ENCODE assay signal across 19 cellular contexts in the genomic region with DNA sequence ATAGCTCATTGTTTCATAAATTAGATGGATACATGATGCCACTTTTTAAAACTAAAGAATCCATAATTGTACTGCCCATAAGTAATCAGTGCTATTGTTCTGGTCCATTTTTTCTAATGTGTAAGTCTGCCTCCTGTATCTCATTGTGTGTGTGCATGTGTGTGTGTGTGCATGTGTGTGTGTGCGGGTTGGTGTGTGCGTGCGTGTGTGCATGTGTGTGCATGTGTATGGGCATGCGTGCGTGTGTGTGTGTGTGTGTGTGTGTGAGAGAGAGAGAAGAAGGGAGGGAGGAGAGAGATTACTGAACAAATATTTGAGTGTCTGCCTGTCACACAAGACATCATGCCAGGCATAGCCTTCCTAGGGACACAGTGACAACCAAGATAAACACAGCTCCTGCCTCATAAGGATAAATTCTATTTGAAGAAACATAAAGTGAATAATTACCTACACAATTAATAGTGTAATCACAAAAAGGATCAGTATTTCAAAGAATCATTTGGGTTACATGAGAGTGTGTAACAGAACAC. TPM values are rescaled to one million over a fixed set of nuclear protein-coding genes. Genes with fewer than 3 reads are reported as not detected.
DNase-seq lines count a peak whose midpoint lies in the region; ATAC-seq, FAIRE-seq and TF ChIP-seq lines count a peak whose summit lies in the region.
"Had no signal": no experiment of that assay in that cellular context is flagged by ENCODE, and none has a peak within 500 bp of the region (broad histone marks: within the 10 kb centered on the region; RNA-seq: fewer than 3 reads in every experiment).

No MANE protein-coding gene starts in this region.

- peaks cover 4 to 17% (median 8%) of the 10 kb centered on the region in 3 donors for H3K27me3 Mint-ChIP-seq in immature natural killer cell (ENCODE audit: low read depth in 3 of 3)

- H3K4me1 Mint-ChIP-seq in immature natural killer cell, result peaks cover 9 to 11% of the 10 kb centered on the region in 2 donors

- ATAC-seq in HepG2 (no peak), GM19324 (IDR thresholded peaks at IDR 0.05; ENCODE audit: low FRiP score, unreplicated experiment) (no peak)
- ATAC-seq: Panc1 had no signal

- TF ChIP-seq RAD21 in HepG2 (CRISPR knock-in tag; IDR thresholded peaks at IDR 0.05), result no peak

- no peak overlapping the region for H3K4me2 ChIP-seq in HepG2 (ENCODE audit: low read depth, low read length)

- DNase-seq in HTR-8/SVneo (ENCODE audit: insufficient read length, low spot score), result no peak
- DNase-seq in NCI-H1930 (lab: John Stamatoyannopoulos, UW), result peak; percentile 2 to 31
- peak; percentile 13 for DNase-seq in HepG2 (ENCODE audit: low spot score)
- no peak for DNase-seq in urothelium cell line (ENCODE audit: low spot score)
- DNase-seq in NCI-H69 (lab: John Stamatoyannopoulos, UW), result no peak
- no peak for DNase-seq in immature natural killer cell
- DNase-seq: Caco-2; CD4-positive, CD25-positive, alpha-beta regulatory T cell; GDM1; H9; MV-4-11; NCI-H1105 treated with DMSO at 0.1 percent for 48 hours; NCI-H1694 treated with DMSO at 0.1 percent for 48 hours; NCI-H446; SJCRH30; T-helper 1 cell had no signal

- no peaks in the 10 kb centered on the region for H3K36me3 Mint-ChIP-seq in immature natural killer cell

- H2AFZ ChIP-seq in HepG2 (ENCODE audit: low read length), result no peak overlapping the region

- 31% methylated on average over 5 of the region's 5 CpGs for WGBS in HepG2 (ENCODE audit: low lambda C conversion rate)

- H3K27ac Mint-ChIP-seq in immature natural killer cell, result no peak overlapping the region
- H3K27ac Mint-ChIP-seq: CD4-positive, CD25-positive, alpha-beta regulatory T cell; H9; IgD-negative memory B cell had no signal

- H3K4me1 ChIP-seq in HepG2 (ENCODE audit: insufficient read depth, low read length), result peaks cover 23% of the 10 kb centered on the region
- H3K4me1 ChIP-seq: Caco-2 had no signal

- no peaks in the 10 kb centered on the region for H3K9me3 Mint-ChIP-seq in immature natural killer cell
- H3K9me3 Mint-ChIP-seq: H9, IgD-negative memory B cell had no signal

- H3K79me2 ChIP-seq in HepG2 (ENCODE audit: insufficient read depth, low read length), result no peaks in the 10 kb centered on the region

- no peak overlapping the region for H3K27ac ChIP-seq in HepG2 (ENCODE audit: extremely low read length, insufficient read depth, low read length)

- no peaks in the 10 kb centered on the region for H4K20me1 ChIP-seq in HepG2 (ENCODE audit: insufficient read depth, low read length)

- CTCF ChIA-PET in HepG2 (lab: Yijun Ruan, JAX; ENCODE audit: low intra/inter-chr PET ratio, low total read pairs), result no interaction called here

- no peak overlapping the region for H3K4me3 Mint-ChIP-seq in immature natural killer cell
- H3K4me3 Mint-ChIP-seq: CD4-positive, CD25-positive, alpha-beta regulatory T cell; H9 had no signal

- in situ Hi-C loops in HepG2 (cut with HindIII; ENCODE audit: extremely low pct_ligation_motif_present, low pct_unique_long_range_greater_than_20kb), result no loop called here

- no peaks in the 10 kb centered on the region for H3K9me3 ChIP-seq in HepG2 (ENCODE audit: low read length)
- H3K9me3 ChIP-seq: Caco-2, SJCRH30 had no signal

- no peak for TF ChIP-seq CTCF in HepG2 (CRISPR knock-in tag; IDR thresholded peaks at IDR 0.05)

- FAIRE-seq in HTR-8/SVneo (lab: Jason Lieb, UNC) (peak; percentile 38), HepG2 (lab: Jason Lieb, UNC) (no peak), urothelium cell line (lab: Jason Lieb, UNC) (peak; percentile 87)

- intact Hi-C loops in HepG2 (cut with micrococcal nuclease; ENCODE audit: unreplicated experiment), result no loop called here

- TF ChIP-seq EP300 in HepG2 (IDR thresholded peaks at IDR 0.05; ENCODE audit: low read depth in 2 of 2, low read length in 2 of 2), result no peak
- TF ChIP-seq EP300 in HepG2 (CRISPR knock-in tag; IDR thresholded peaks at IDR 0.05; ENCODE audit: borderline replicate concordance), result no peak

- H3K9ac ChIP-seq in HepG2 (ENCODE audit: insufficient read depth, low read depth, low read length), result no peak overlapping the region

- no peak overlapping the region for H3K4me3 ChIP-seq in HepG2 (replicated peaks in 1 of 3; ENCODE audit: insufficient read depth in 1 of 3, low read depth in 2 of 3, low read length in 3 of 3)
- H3K4me3 ChIP-seq: SJCRH30 had no signal

- BruUV-seq in HepG2 (replicated peaks; lab: Mats Ljungman, UMichigan), result no TSS peak

- peaks cover 6 to 71% of the 10 kb centered on the region in 2 experiments; a peak in 4 of 5 replicates for H3K27me3 ChIP-seq in HepG2 (ENCODE audit: control insufficient read depth in 1 of 2, insufficient read depth in 2 of 2, low read length in 2 of 2)
- H3K27me3 ChIP-seq: SJCRH30 had no signal

- TF ChIP-seq POLR2A in HepG2 (IDR thresholded peaks at IDR 0.05; ENCODE audit: insufficient read depth in 1 of 2, low read depth in 2 of 2, low read length in 2 of 2), result no peak

- POLR2A ChIA-PET in HepG2 (lab: Yijun Ruan, JAX), result no interaction called here

- no peaks in the 10 kb centered on the region for H3K36me3 ChIP-seq in HepG2 (replicated peaks in 1 of 2; ENCODE audit: control insufficient read depth in 1 of 2, insufficient read depth in 2 of 2, low read length in 2 of 2)
- H3K36me3 ChIP-seq: SJCRH30 had no signal

TF ChIP-seq in HepG2, 621 proteins besides CTCF, POLR2A, EP300 and RAD21:
- TF ChIP-seq, protein P1, sequence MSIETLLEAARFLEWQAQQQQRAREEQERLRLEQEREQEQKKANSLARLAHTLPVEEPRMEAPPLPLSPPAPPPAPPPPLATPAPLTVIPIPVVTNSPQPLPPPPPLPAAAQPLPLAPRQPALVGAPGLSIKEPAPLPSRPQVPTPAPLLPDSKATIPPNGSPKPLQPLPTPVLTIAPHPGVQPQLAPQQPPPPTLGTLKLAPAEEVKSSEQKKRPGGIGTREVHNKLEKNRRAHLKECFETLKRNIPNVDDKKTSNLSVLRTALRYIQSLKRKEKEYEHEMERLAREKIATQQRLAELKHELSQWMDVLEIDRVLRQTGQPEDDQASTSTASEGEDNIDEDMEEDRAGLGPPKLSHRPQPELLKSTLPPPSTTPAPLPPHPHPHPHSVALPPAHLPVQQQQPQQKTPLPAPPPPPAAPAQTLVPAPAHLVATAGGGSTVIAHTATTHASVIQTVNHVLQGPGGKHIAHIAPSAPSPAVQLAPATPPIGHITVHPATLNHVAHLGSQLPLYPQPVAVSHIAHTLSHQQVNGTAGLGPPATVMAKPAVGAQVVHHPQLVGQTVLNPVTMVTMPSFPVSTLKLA (IDR thresholded peaks at IDR 0.05), result peak; percentile 48
- TF ChIP-seq ZNF557 (CRISPR knock-in tag; IDR thresholded peaks at IDR 0.05), result no peak
- TF ChIP-seq NR2C2 (CRISPR knock-in tag; IDR thresholded peaks at IDR 0.05; ENCODE audit: borderline replicate concordance), result no peak

RNA-seq across cellular contexts. Expression of gene RPS6KA2, which starts 33.2 kb away (rescaled TPM):
- total RNA-seq in HepG2 (2016; rRNA removed; fragmentation: Illumina TruSeq; extraction: Trizol), result 0.03 and 0.22 TPM in 2 replicates
- total RNA-seq in HepG2 (2016; cell fraction: cytosol; rRNA removed; fragmentation: Illumina TruSeq; extraction: Trizol; ENCODE audit: low read depth), result not detected in 2 replicates
- total RNA-seq in HepG2 (2016; cell fraction: insoluble cytoplasmic fraction; rRNA removed; fragmentation: Illumina TruSeq; extraction: Trizol), result 0.13 and 0.28 TPM in 2 replicates
- 0.21 TPM in 1 of 2 replicates, not detected in the other for total RNA-seq in HepG2 (2016; cell fraction: membrane; rRNA removed; fragmentation: Illumina TruSeq; extraction: Trizol)
- 0.25 and 1.5 TPM in 2 replicates for total RNA-seq in HepG2 (2016; cell fraction: nucleus; rRNA removed; fragmentation: Illumina TruSeq; extraction: Trizol)
- polyA plus RNA-seq in HepG2 (2011; rRNA removed), result 0.38 and 0.47 TPM in 2 replicates
- 0.15 and 0.16 TPM in 2 replicates for polyA plus RNA-seq in HepG2 (2011; cell fraction: cytosol; rRNA removed)
- 1.7 and 2.2 TPM in 2 replicates for polyA plus RNA-seq in HepG2 (2011; cell fraction: nucleus; rRNA removed)
- polyA plus RNA-seq in HepG2 (2012), result 0.43 and 0.91 TPM in 2 replicates
- 0.02 and 0.09 TPM in 2 replicates for polyA plus RNA-seq in HepG2 (2016; cell fraction: cytosol; fragmentation: Illumina TruSeq; extraction: Trizol; ENCODE audit: low read depth)
- polyA plus RNA-seq in HepG2 (2016; cell fraction: insoluble cytoplasmic fraction; fragmentation: Illumina TruSeq; extraction: Trizol; ENCODE audit: low read depth), result 0.05 TPM in 1 of 2 replicates, not detected in the other
- 0.13 and 0.49 TPM in 2 replicates for polyA plus RNA-seq in HepG2 (2016; cell fraction: membrane; fragmentation: Illumina TruSeq; extraction: Trizol; ENCODE audit: low read depth)
- polyA plus RNA-seq in HepG2 (2016; cell fraction: nucleus; fragmentation: Illumina TruSeq; extraction: Trizol; ENCODE audit: insufficient read depth, low read depth), result 0.79 and 1.1 TPM in 2 replicates
- polyA minus RNA-seq in HepG2 (2011; rRNA and poly(A)+ RNA removed; ENCODE audit: low replicate concordance), result 0.80 TPM in 1 of 2 replicates, not detected in the other
- not detected in 2 replicates for polyA minus RNA-seq in HepG2 (2011; cell fraction: cytosol; rRNA and poly(A)+ RNA removed)
- polyA minus RNA-seq in HepG2 (2011; cell fraction: nucleus; rRNA and poly(A)+ RNA removed), result 3.1 and 5.0 TPM in 2 replicates
- 1 to 10 TPM; 2.5 to 5.3 (median 3.4) TPM for polyA plus RNA-seq in immature natural killer cell

Comparison
In these comparisons a context has a peak if more than half of its experiments do, and no peak if none do; other contexts are left out.
1. DNase-seq: peak in NCI-H1930 (2 of 2) and HepG2 (single experiment); none in HTR-8/SVneo (single experiment), urothelium cell line (single experiment), NCI-H69 (single experiment) and immature natural killer cell (0 of 3).